ENCODE assay signal across 25 cellular contexts in genomic region chr5:111673896-111674626, GRCh38.
"Had no signal": no experiment of that assay in that cellular context is flagged by ENCODE, and none has a peak within 500 bp of the region (broad histone marks: within the 10 kb centered on the region; RNA-seq: fewer than 3 reads in every experiment).

No MANE protein-coding gene starts in this region.

- ATAC-seq: activated CD8-positive, alpha-beta memory T cell treated with anti-CD3 and anti-CD28 coated beads, Interleukin-2, amount 10 ng/mL, durations not matched to agents 7 days and 5 days; activated CD8-positive, alpha-beta T cell treated with anti-CD3 and anti-CD28 coated beads for 36 hours; effector memory CD8-positive, alpha-beta T cell; esophagus mucosa; heart right ventricle; left lobe of liver; naive thymus-derived CD8-positive, alpha-beta T cell; T-cell had no signal

- DNase-seq: activated CD4-positive, alpha-beta T cell treated with anti-CD3 and anti-CD28 coated beads, Interleukin-2, amount 10 ng/mL, durations not matched to agents 7 days and 5 days; activated CD4-positive, CD25-positive, alpha-beta regulatory T cell treated with anti-CD3 and anti-CD28 coated beads, Interleukin-2, amount 50 U/mL, for 72 hours; activated CD8-positive, alpha-beta memory T cell treated with anti-CD3 and anti-CD28 coated beads, Interleukin-2, amount 10 ng/mL, durations not matched to agents 7 days and 5 days; activated CD8-positive, alpha-beta T cell treated with anti-CD3 and anti-CD28 coated beads for 36 hours; activated naive CD4-positive, alpha-beta T cell; activated T-cell treated with anti-CD3 and anti-CD28 coated beads for 4 hours; adrenal gland; brain microvascular endothelial cell; colonic mucosa; dorsolateral prefrontal cortex; effector memory CD8-positive, alpha-beta T cell; heart right ventricle; islet precursor cell; naive thymus-derived CD8-positive, alpha-beta T cell; stimulated activated CD4-positive, alpha-beta T cell treated with anti-CD3 and anti-CD28 coated beads, Interleukin-4, amount 100 ng/mL, for 24 hours; stimulated activated naive CD4-positive, alpha-beta T cell treated with Interleukin-2 at 50 U/mL for 16 hours; T-cell; upper lobe of left lung; WERI-Rb-1 had no signal

- H3K4me3 ChIP-seq: adrenal gland, ascending aorta, colonic mucosa, dorsolateral prefrontal cortex, heart right ventricle, lung, prostate gland, thoracic aorta, upper lobe of left lung had no signal

- H3K27me3 ChIP-seq: adrenal gland, ascending aorta, brain microvascular endothelial cell, colonic mucosa, dorsolateral prefrontal cortex, heart right ventricle, upper lobe of left lung had no signal

- H3K27ac ChIP-seq: adrenal gland, ascending aorta, brain microvascular endothelial cell, colonic mucosa, dorsolateral prefrontal cortex, heart right ventricle, prostate gland, thoracic aorta, upper lobe of left lung, WERI-Rb-1 had no signal

- H3K4me1 ChIP-seq: adrenal gland, ascending aorta, colonic mucosa, prostate gland, upper lobe of left lung had no signal

- H3K9me3 ChIP-seq: adrenal gland, ascending aorta, colonic mucosa, heart right ventricle, prostate gland, thoracic aorta, upper lobe of left lung had no signal

- H3K36me3 ChIP-seq: adrenal gland, ascending aorta, brain microvascular endothelial cell, colonic mucosa, heart right ventricle, prostate gland, thoracic aorta, upper lobe of left lung, WERI-Rb-1 had no signal
